In the genomic region with DNA sequence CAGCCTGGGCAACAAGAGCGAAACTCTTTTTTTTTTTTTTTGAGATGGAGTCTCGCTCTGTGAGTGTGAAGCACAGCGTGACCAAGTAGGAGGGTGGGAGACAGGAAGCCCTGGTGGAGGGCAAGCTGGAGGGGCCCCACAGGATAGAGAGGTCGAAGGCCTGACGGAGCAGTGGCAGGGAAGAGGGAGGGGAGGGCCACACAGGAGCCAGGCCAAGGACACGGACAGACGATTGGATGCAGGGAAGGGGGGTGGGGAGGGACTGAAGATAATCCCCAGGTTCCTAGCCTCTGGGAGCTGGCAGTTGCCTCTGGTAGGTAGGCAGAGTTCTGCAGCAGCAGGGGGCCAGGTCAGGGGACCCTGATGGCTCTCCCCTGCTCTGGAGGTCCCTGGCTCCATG, we compare ENCODE assay signal across 2 cellular contexts.
TF ChIP-seq lines count a peak whose summit lies in the region.

No MANE protein-coding gene starts in this region.

TF ChIP-seq in HepG2, 621 proteins besides CTCF, POLR2A, EP300 and RAD21 (continued from another document and continues in another):
- TF ChIP-seq, protein P1, sequence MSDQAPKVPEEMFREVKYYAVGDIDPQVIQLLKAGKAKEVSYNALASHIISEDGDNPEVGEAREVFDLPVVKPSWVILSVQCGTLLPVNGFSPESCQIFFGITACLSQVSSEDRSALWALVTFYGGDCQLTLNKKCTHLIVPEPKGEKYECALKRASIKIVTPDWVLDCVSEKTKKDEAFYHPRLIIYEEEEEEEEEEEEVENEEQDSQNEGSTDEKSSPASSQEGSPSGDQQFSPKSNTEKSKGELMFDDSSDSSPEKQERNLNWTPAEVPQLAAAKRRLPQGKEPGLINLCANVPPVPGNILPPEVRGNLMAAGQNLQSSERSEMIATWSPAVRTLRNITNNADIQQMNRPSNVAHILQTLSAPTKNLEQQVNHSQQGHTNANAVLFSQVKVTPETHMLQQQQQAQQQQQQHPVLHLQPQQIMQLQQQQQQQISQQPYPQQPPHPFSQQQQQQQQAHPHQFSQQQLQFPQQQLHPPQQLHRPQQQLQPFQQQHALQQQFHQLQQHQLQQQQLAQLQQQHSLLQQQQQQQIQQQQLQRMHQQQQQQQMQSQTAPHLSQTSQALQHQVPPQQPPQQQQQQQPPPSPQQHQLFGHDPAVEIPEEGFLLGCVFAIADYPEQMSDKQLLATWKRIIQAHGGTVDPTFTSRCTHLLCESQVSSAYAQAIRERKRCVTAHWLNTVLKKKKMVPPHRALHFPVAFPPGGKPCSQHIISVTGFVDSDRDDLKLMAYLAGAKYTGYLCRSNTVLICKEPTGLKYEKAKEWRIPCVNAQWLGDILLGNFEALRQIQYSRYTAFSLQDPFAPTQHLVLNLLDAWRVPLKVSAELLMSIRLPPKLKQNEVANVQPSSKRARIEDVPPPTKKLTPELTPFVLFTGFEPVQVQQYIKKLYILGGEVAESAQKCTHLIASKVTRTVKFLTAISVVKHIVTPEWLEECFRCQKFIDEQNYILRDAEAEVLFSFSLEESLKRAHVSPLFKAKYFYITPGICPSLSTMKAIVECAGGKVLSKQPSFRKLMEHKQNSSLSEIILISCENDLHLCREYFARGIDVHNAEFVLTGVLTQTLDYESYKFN (CRISPR knock-in tag; conservative IDR thresholded peaks at IDR 0.05): peak; percentile 72
- TF ChIP-seq, protein P2, sequence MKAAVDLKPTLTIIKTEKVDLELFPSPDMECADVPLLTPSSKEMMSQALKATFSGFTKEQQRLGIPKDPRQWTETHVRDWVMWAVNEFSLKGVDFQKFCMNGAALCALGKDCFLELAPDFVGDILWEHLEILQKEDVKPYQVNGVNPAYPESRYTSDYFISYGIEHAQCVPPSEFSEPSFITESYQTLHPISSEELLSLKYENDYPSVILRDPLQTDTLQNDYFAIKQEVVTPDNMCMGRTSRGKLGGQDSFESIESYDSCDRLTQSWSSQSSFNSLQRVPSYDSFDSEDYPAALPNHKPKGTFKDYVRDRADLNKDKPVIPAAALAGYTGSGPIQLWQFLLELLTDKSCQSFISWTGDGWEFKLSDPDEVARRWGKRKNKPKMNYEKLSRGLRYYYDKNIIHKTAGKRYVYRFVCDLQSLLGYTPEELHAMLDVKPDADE (CRISPR knock-in tag; IDR thresholded peaks at IDR 0.05): no peak
- TF ChIP-seq ZNF746 (CRISPR knock-in tag; IDR thresholded peaks at IDR 0.05) (no peak), NFYB (CRISPR knock-in tag; IDR thresholded peaks at IDR 0.05) (0 out of 2 replicates have a peak, but pooled peaks have one; percentile 41), ZNF607 (CRISPR knock-in tag; IDR thresholded peaks at IDR 0.05; ENCODE audit: borderline replicate concordance) (no peak), ZNF569 (CRISPR knock-in tag; IDR thresholded peaks at IDR 0.05; ENCODE audit: borderline replicate concordance) (no peak), ETV5 (CRISPR knock-in tag; IDR thresholded peaks at IDR 0.05; ENCODE audit: borderline replicate concordance) (0 out of 2 replicates have a peak, but pooled peaks have one; percentile 20), MXD4 (CRISPR knock-in tag; IDR thresholded peaks at IDR 0.05) (no peak), PHF21A (CRISPR knock-in tag; IDR thresholded peaks at IDR 0.05) (0 out of 2 replicates have a peak, but pooled peaks have one; percentile 12), NR2F6 (IDR thresholded peaks at IDR 0.05) (0 out of 2 replicates have a peak, but pooled peaks have one; percentile 24), NR2F6 (CRISPR knock-in tag; IDR thresholded peaks at IDR 0.05) (peak; percentile 34; the same call in 1 of the 2 replicates), ZMYM4 (CRISPR knock-in tag; IDR thresholded peaks at IDR 0.05) (peak; percentile 60), RARA (CRISPR knock-in tag; IDR thresholded peaks at IDR 0.05) (peak; percentile 68)
- TF ChIP-seq, protein P3, sequence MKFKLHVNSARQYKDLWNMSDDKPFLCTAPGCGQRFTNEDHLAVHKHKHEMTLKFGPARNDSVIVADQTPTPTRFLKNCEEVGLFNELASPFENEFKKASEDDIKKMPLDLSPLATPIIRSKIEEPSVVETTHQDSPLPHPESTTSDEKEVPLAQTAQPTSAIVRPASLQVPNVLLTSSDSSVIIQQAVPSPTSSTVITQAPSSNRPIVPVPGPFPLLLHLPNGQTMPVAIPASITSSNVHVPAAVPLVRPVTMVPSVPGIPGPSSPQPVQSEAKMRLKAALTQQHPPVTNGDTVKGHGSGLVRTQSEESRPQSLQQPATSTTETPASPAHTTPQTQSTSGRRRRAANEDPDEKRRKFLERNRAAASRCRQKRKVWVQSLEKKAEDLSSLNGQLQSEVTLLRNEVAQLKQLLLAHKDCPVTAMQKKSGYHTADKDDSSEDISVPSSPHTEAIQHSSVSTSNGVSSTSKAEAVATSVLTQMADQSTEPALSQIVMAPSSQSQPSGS (CRISPR knock-in tag; IDR thresholded peaks at IDR 0.05): 0 out of 2 replicates have a peak, but pooled peaks have one; percentile 30
- TF ChIP-seq, protein P4, sequence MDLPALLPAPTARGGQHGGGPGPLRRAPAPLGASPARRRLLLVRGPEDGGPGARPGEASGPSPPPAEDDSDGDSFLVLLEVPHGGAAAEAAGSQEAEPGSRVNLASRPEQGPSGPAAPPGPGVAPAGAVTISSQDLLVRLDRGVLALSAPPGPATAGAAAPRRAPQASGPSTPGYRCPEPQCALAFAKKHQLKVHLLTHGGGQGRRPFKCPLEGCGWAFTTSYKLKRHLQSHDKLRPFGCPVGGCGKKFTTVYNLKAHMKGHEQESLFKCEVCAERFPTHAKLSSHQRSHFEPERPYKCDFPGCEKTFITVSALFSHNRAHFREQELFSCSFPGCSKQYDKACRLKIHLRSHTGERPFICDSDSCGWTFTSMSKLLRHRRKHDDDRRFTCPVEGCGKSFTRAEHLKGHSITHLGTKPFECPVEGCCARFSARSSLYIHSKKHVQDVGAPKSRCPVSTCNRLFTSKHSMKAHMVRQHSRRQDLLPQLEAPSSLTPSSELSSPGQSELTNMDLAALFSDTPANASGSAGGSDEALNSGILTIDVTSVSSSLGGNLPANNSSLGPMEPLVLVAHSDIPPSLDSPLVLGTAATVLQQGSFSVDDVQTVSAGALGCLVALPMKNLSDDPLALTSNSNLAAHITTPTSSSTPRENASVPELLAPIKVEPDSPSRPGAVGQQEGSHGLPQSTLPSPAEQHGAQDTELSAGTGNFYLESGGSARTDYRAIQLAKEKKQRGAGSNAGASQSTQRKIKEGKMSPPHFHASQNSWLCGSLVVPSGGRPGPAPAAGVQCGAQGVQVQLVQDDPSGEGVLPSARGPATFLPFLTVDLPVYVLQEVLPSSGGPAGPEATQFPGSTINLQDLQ (CRISPR knock-in tag; IDR thresholded peaks at IDR 0.05): no peak
- TF ChIP-seq, protein P5, sequence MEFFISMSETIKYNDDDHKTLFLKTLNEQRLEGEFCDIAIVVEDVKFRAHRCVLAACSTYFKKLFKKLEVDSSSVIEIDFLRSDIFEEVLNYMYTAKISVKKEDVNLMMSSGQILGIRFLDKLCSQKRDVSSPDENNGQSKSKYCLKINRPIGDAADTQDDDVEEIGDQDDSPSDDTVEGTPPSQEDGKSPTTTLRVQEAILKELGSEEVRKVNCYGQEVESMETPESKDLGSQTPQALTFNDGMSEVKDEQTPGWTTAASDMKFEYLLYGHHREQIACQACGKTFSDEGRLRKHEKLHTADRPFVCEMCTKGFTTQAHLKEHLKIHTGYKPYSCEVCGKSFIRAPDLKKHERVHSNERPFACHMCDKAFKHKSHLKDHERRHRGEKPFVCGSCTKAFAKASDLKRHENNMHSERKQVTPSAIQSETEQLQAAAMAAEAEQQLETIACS (CRISPR knock-in tag; IDR thresholded peaks at IDR 0.05): no peak

TF ChIP-seq in WTC11, 78 proteins besides CTCF, POLR2A, EP300 and RAD21 (continued from another document):
- TF ChIP-seq, protein P6, sequence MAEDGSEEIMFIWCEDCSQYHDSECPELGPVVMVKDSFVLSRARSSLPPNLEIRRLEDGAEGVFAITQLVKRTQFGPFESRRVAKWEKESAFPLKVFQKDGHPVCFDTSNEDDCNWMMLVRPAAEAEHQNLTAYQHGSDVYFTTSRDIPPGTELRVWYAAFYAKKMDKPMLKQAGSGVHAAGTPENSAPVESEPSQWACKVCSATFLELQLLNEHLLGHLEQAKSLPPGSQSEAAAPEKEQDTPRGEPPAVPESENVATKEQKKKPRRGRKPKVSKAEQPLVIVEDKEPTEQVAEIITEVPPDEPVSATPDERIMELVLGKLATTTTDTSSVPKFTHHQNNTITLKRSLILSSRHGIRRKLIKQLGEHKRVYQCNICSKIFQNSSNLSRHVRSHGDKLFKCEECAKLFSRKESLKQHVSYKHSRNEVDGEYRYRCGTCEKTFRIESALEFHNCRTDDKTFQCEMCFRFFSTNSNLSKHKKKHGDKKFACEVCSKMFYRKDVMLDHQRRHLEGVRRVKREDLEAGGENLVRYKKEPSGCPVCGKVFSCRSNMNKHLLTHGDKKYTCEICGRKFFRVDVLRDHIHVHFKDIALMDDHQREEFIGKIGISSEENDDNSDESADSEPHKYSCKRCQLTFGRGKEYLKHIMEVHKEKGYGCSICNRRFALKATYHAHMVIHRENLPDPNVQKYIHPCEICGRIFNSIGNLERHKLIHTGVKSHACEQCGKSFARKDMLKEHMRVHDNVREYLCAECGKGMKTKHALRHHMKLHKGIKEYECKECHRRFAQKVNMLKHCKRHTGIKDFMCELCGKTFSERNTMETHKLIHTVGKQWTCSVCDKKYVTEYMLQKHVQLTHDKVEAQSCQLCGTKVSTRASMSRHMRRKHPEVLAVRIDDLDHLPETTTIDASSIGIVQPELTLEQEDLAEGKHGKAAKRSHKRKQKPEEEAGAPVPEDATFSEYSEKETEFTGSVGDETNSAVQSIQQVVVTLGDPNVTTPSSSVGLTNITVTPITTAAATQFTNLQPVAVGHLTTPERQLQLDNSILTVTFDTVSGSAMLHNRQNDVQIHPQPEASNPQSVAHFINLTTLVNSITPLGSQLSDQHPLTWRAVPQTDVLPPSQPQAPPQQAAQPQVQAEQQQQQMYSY (CRISPR knock-in tag; IDR thresholded peaks at IDR 0.05): no peak
- TF ChIP-seq, protein P7, sequence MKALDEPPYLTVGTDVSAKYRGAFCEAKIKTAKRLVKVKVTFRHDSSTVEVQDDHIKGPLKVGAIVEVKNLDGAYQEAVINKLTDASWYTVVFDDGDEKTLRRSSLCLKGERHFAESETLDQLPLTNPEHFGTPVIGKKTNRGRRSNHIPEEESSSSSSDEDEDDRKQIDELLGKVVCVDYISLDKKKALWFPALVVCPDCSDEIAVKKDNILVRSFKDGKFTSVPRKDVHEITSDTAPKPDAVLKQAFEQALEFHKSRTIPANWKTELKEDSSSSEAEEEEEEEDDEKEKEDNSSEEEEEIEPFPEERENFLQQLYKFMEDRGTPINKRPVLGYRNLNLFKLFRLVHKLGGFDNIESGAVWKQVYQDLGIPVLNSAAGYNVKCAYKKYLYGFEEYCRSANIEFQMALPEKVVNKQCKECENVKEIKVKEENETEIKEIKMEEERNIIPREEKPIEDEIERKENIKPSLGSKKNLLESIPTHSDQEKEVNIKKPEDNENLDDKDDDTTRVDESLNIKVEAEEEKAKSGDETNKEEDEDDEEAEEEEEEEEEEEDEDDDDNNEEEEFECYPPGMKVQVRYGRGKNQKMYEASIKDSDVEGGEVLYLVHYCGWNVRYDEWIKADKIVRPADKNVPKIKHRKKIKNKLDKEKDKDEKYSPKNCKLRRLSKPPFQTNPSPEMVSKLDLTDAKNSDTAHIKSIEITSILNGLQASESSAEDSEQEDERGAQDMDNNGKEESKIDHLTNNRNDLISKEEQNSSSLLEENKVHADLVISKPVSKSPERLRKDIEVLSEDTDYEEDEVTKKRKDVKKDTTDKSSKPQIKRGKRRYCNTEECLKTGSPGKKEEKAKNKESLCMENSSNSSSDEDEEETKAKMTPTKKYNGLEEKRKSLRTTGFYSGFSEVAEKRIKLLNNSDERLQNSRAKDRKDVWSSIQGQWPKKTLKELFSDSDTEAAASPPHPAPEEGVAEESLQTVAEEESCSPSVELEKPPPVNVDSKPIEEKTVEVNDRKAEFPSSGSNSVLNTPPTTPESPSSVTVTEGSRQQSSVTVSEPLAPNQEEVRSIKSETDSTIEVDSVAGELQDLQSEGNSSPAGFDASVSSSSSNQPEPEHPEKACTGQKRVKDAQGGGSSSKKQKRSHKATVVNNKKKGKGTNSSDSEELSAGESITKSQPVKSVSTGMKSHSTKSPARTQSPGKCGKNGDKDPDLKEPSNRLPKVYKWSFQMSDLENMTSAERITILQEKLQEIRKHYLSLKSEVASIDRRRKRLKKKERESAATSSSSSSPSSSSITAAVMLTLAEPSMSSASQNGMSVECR (CRISPR knock-in tag; IDR thresholded peaks at IDR 0.05; ENCODE audit: borderline replicate concordance): no peak
